ENCODE assay signal across 8 cellular contexts in genomic region chr12:39441963-39442894, GRCh38. TPM values are rescaled to one million over a fixed set of nuclear protein-coding genes. Genes with fewer than 3 reads are reported as not detected.
DNase-seq lines count a peak whose midpoint lies in the region; ATAC-seq and TF ChIP-seq lines count a peak whose summit lies in the region.

No MANE protein-coding gene starts in this region.

- no peaks in the 10 kb centered on the region for H3K9me3 ChIP-seq in spleen

- no peak for TF ChIP-seq POLR2A in spleen (IDR thresholded peaks at IDR 0.05)

- intact Hi-C loops in spleen (cut with DNase I; ENCODE audit: low total_unique reads) = no loop called here

- TF ChIP-seq CTCF in brain microvascular endothelial cell (IDR thresholded peaks at IDR 0.05; ENCODE audit: low read depth, low read length, missing control alignments) (no peak), spleen (IDR thresholded peaks at IDR 0.05 in 8 of 11, conservative IDR thresholded peaks at IDR 0.05 in 3 of 11) (no peak)

- peak; percentile 34 for ATAC-seq in GM21723 (IDR thresholded peaks at IDR 0.05; ENCODE audit: unreplicated experiment)

- H3K4me1 ChIP-seq in spleen = peaks cover 7 to 31% (median 19%) of the 10 kb centered on the region in 6 donors

- peak overlapping the region; percentile 51 for H3K4me3 ChIP-seq in Jurkat, Clone E6-1 (ENCODE audit: low read length)
- peak overlapping the region; percentile 68 for H3K4me3 ChIP-seq in brain microvascular endothelial cell (ENCODE audit: low read depth, low read length)
- peak overlapping the region; percentile 54 to 86 (median 70) for H3K4me3 ChIP-seq in spleen

- in situ Hi-C loops in brain microvascular endothelial cell (cut with HindIII; ENCODE audit: low pct_ligation_motif_present, low sequenced_read_pairs) = no loop called here

- 2 to 5% (median 3%) methylated on average over 24 to 58 of the region's 58 CpGs for WGBS in spleen, 5 donors

- H3K36me3 ChIP-seq in brain microvascular endothelial cell (replicated peaks) (no peaks in the 10 kb centered on the region), spleen (no peaks in the 10 kb centered on the region)

- H3K27me3 ChIP-seq in brain microvascular endothelial cell (replicated peaks) (no peaks in the 10 kb centered on the region), spleen (replicated peaks in 1 of 7) (peaks cover 0 to 25% (median 5%) of the 10 kb centered on the region in 7 donors)

- H3K27ac ChIP-seq in brain microvascular endothelial cell = no peak overlapping the region
- peak overlapping the region; percentile 58 to 88 (median 85) for H3K27ac ChIP-seq in spleen

- DNase-seq in DMS53 (lab: John Stamatoyannopoulos, UW) = peak; percentile 81
- no peak for DNase-seq in Jurkat, Clone E6-1 (ENCODE audit: low read depth, low spot score)
- DNase-seq in T1000 (lab: John Stamatoyannopoulos, UW) = peak; percentile 15
- peak; percentile 20 for DNase-seq in brain microvascular endothelial cell
- DNase-seq in inferior parietal cortex (ENCODE audit: extremely low spot score) = peak; percentile 72
- DNase-seq in spleen = no peak
- no peak for DNase-seq in HuH-7 (ENCODE audit: low spot score)

RNA-seq across cellular contexts. Expression of gene KIF21A, which starts 0.7 kb away (rescaled TPM):
- 6.6 TPM for polyA plus RNA-seq in Jurkat, Clone E6-1 (2012; ENCODE audit: insufficient read depth, insufficient read length)
- total RNA-seq in spleen = 10 to 100 TPM; 11.1 to 47.1 (median 14.7) TPM
- polyA plus RNA-seq in spleen = 1 to 10 TPM; 1.0 to 4.5 (median 2.3) TPM

Comparison
In these comparisons a context has a peak if more than half of its experiments do, and no peak if none do; other contexts are left out.
1. DNase-seq: peak in DMS53 (single experiment), T1000 (single experiment), brain microvascular endothelial cell (single experiment) and inferior parietal cortex (single experiment); none in Jurkat, Clone E6-1 (single experiment), spleen (single experiment) and HuH-7 (single experiment).
2. Peak in every context shown above with its lines, with median percentiles within 50 percentile points of each other: H3K4me3 ChIP-seq.